Comparison of ENCODE assay signal across 16 cellular contexts in the genomic region with DNA sequence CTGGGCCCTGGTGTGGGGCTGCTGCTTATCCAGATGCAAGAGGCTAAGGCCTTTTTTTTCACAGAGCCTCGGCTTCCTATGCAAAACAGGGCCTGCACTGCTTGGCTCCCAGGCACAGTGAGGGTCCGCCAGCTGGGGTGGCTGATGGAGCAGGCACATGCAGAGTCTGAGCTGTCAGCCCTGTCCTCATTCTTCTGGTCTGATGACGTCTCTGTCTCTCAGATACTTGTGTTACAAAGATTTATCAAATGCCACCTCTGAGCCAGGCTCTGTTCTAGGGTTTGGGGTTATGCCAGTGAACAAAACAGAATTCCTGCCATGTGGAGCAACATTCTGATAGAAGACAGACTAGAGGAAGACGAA. TPM values are rescaled to one million over a fixed set of nuclear protein-coding genes. Genes with fewer than 3 reads are reported as not detected.
DNase-seq lines count a peak whose midpoint lies in the region; ATAC-seq and TF ChIP-seq lines count a peak whose summit lies in the region.
"Had no signal": no experiment of that assay in that cellular context is flagged by ENCODE, and none has a peak within 500 bp of the region (broad histone marks: within the 10 kb centered on the region; RNA-seq: fewer than 3 reads in every experiment).

No MANE protein-coding gene starts in this region.

- TF ChIP-seq POLR2A in erythroblast (IDR thresholded peaks at IDR 0.05; ENCODE audit: low read length) (peak; percentile 21), testis (IDR thresholded peaks at IDR 0.05) (no peak)

- H3K27ac ChIP-seq in right cardiac atrium (ENCODE audit: low read length) (no peak overlapping the region), testis (no peak overlapping the region)

- intact Hi-C loops in right cardiac atrium (cut with DNase I) (loop anchor here in 1 of 4 donors (10.0 kb wide), 1 partner anchor 62 kb away; no protein-coding TSS in a partner anchor), testis (cut with DNase I; ENCODE audit: low total_unique reads) (no loop called here), Calu3 (cut with micrococcal nuclease; ENCODE audit: unreplicated experiment) (no loop called here)

- H3K9me3 ChIP-seq in right cardiac atrium (ENCODE audit: control insufficient read depth, low read length) (no peaks in the 10 kb centered on the region), testis (no peaks in the 10 kb centered on the region)

- no TSS peak for BruUV-seq in Calu3 (replicated peaks; lab: Mats Ljungman, UMichigan)

- no peak for DNase-seq in activated T-cell treated with anti-CD3 and anti-CD28 coated beads, Interleukin-2, amount 50 U/mL, for 24 hours
- DNase-seq in activated T-cell treated with anti-CD3 and anti-CD28 coated beads for 4 hours (no peak), erythroblast (lab: John Stamatoyannopoulos, UW) (no peak), right cardiac atrium (peak in 1 of 3 donors; percentile 42), testis (peak; percentile 41), NOMO-1 (lab: John Stamatoyannopoulos, UW; ENCODE audit: unreplicated experiment in 2 of 2) (no peak), middle frontal gyrus (ENCODE audit: extremely low spot score, low spot score) (no peak), Calu3 (no peak)
- DNase-seq: 8988T, HFFc6, NCI-H1417 treated with DMSO at 0.1 percent for 48 hours, NCI-H1930, NCI-H226, NCI-H526 had no signal

- peaks cover 99% of the 10 kb centered on the region for H3K36me3 Mint-ChIP-seq in activated T-cell treated with anti-CD3 and anti-CD28 coated beads, Interleukin-2, amount 50 U/mL, for 24 hours (ENCODE audit: low read depth)
- H3K36me3 Mint-ChIP-seq in Calu3 (ENCODE audit: insufficient read depth, unreplicated experiment) = peaks cover 77% of the 10 kb centered on the region

- no peaks in the 10 kb centered on the region for H3K9me3 Mint-ChIP-seq in activated T-cell treated with anti-CD3 and anti-CD28 coated beads, Interleukin-2, amount 50 U/mL, for 24 hours
- H3K9me3 Mint-ChIP-seq in Calu3 (ENCODE audit: low read depth, unreplicated experiment) = no peaks in the 10 kb centered on the region
- H3K9me3 Mint-ChIP-seq: CD14-positive monocyte, HFFc6 had no signal

- peak; percentile 4 to 39 for ATAC-seq in right cardiac atrium
- ATAC-seq: HepG2 had no signal

- WGBS in right cardiac atrium = 55% methylated on average over 4 of the region's 4 CpGs
- 65 to 75% methylated on average over 4 of the region's 4 CpGs for WGBS in testis, 2 donors

- CTCF ChIA-PET in Calu3 (lab: Charles Lee) = no interaction called here

- no peak overlapping the region for H3K4me3 Mint-ChIP-seq in activated T-cell treated with anti-CD3 and anti-CD28 coated beads, Interleukin-2, amount 50 U/mL, for 24 hours
- no peak overlapping the region for H3K4me3 Mint-ChIP-seq in Calu3 (ENCODE audit: low read depth, unreplicated experiment)
- H3K4me3 Mint-ChIP-seq: CD14-positive monocyte, HFFc6 had no signal

- H3K4me1 ChIP-seq in right cardiac atrium (ENCODE audit: control insufficient read depth, insufficient read depth, low read length) = peaks cover 9% of the 10 kb centered on the region
- peaks cover 15% of the 10 kb centered on the region for H3K4me1 ChIP-seq in testis

- H3K27me3 Mint-ChIP-seq in activated T-cell treated with anti-CD3 and anti-CD28 coated beads, Interleukin-2, amount 50 U/mL, for 24 hours = no peaks in the 10 kb centered on the region
- H3K27me3 Mint-ChIP-seq in Calu3 (ENCODE audit: unreplicated experiment) = no peaks in the 10 kb centered on the region

- H3K27me3 ChIP-seq in right cardiac atrium (ENCODE audit: control insufficient read depth, insufficient read depth) (no peaks in the 10 kb centered on the region), testis (no peaks in the 10 kb centered on the region)

- H3K36me3 ChIP-seq in testis (ENCODE audit: low read depth, missing control alignments) = no peaks in the 10 kb centered on the region

- H3K27ac Mint-ChIP-seq in activated T-cell treated with anti-CD3 and anti-CD28 coated beads, Interleukin-2, amount 50 U/mL, for 24 hours = peak overlapping the region; percentile 5
- no peak overlapping the region for H3K27ac Mint-ChIP-seq in Calu3 (ENCODE audit: unreplicated experiment)
- H3K27ac Mint-ChIP-seq: HFFc6 had no signal

- H3K4me3 ChIP-seq in right cardiac atrium (ENCODE audit: low read length) (no peak overlapping the region), testis (no peak overlapping the region)

- peaks cover 19% of the 10 kb centered on the region for H3K4me1 Mint-ChIP-seq in activated T-cell treated with anti-CD3 and anti-CD28 coated beads, Interleukin-2, amount 50 U/mL, for 24 hours (ENCODE audit: low read depth)
- peaks cover 15% of the 10 kb centered on the region for H3K4me1 Mint-ChIP-seq in Calu3 (ENCODE audit: low read depth, unreplicated experiment)

- no peak for TF ChIP-seq CTCF in testis (IDR thresholded peaks at IDR 0.05)
- TF ChIP-seq CTCF in Calu3 (IDR thresholded peaks at IDR 0.05; ENCODE audit: unreplicated experiment) = no peak

RNA-seq across cellular contexts. Expression of gene RNF40, which starts 4.8 kb away (rescaled TPM):
- total RNA-seq in right cardiac atrium (10 to 100 TPM; 46.6 to 64.9 (median 49.8) TPM), testis (100 to 1,000 TPM; 143 to 162 TPM), Calu3 (2022) (130 and 136 TPM in 2 replicates)
- polyA plus RNA-seq in right cardiac atrium (36.1 TPM), testis (ENCODE audit: insufficient read depth, low read depth, low replicate concordance) (219 TPM)

RNA-seq across cellular contexts. Expression of gene CFAP119, which starts 5.0 kb away (rescaled TPM):
- total RNA-seq in right cardiac atrium = 1 to 10 TPM in 2 of 4 donors, under 1 TPM in 2; 0.51 to 1.5 (median 0.92) TPM
- polyA plus RNA-seq in right cardiac atrium = 0.95 TPM
- total RNA-seq in testis = 10 to 100 TPM; 31.5 to 54.2 TPM
- polyA plus RNA-seq in testis (ENCODE audit: insufficient read depth, low read depth, low replicate concordance) = 43.3 TPM
- total RNA-seq in Calu3 (2022) = 13.7 and 13.8 TPM in 2 replicates

RNA-seq across cellular contexts. Expression of gene PHKG2, which starts 18.7 kb away (rescaled TPM):
- total RNA-seq in right cardiac atrium (10 to 100 TPM; 17.3 to 22.2 (median 18.7) TPM), testis (100 to 1,000 TPM in 1 of 2 donors, 10 to 100 TPM in 1; 78.4 to 129 TPM), Calu3 (2022) (66.7 and 72.8 TPM in 2 replicates)
- polyA plus RNA-seq in right cardiac atrium (23.6 TPM), testis (ENCODE audit: insufficient read depth, low read depth, low replicate concordance) (312 TPM)

RNA-seq across cellular contexts. Expression of gene ZNF629, which starts 20.1 kb away (rescaled TPM):
- total RNA-seq in right cardiac atrium = 10 to 100 TPM; 22.9 to 25.1 (median 24.8) TPM
- 15.2 TPM for polyA plus RNA-seq in right cardiac atrium
- 10 to 100 TPM; 19.4 to 21.9 TPM for total RNA-seq in testis
- polyA plus RNA-seq in testis (ENCODE audit: insufficient read depth, low read depth, low replicate concordance) = 11.2 TPM
- 29.9 and 32.6 TPM in 2 replicates for total RNA-seq in Calu3 (2022)
